8 cellular contexts compared by ENCODE assay signal in the genomic region with DNA sequence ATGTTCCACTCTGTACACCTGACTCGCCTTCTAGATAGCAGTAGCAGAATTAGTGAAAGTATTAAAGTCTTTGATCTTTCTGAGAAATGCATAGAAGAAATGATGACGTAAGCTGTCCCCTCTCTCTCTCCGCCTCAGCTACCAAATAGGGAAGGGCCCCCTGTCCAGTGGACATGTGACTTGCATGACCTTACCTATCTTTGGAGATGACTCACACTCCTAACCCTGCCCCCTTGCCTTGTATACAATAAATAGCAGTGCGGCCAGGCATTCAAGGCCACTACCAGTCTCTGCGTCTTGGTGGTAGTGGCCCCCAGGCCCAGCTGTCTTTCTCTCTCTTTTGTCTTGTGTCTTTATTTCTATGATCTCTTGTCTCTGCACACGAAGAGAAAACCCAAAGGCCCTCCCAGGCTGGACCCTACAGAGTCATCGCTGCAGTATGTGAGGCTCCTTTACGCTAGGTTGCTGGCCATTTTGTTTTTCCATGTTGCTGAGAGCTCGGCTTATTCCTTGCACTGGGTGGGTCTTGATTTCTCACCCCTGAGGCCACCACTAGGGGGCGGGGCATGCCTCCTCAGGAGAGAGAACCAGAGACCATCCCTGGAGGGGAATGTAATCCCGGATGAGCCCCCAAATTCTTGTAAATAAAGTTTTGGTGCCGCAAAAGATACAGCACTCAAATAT. TPM values are rescaled to one million over a fixed set of nuclear protein-coding genes. Genes with fewer than 3 reads are reported as not detected.
A peak's percentile ranks its signal among the peaks of the same experiment; 100 is the strongest.
DNase-seq lines count a peak whose midpoint lies in the region; ATAC-seq and TF ChIP-seq lines count a peak whose summit lies in the region.
"Had no signal": no experiment of that assay in that cellular context is flagged by ENCODE, and none has a peak within 500 bp of the region (broad histone marks: within the 10 kb centered on the region; RNA-seq: fewer than 3 reads in every experiment).

No MANE protein-coding gene starts in this region.

- H3K23ac ChIP-seq in mesenchymal stem cell (ENCODE audit: low read length in 2 of 2), result no peak overlapping the region

- no peaks in the 10 kb centered on the region for H3K79me2 ChIP-seq in DND-41 (ENCODE audit: insufficient read depth, low read length)

- H4K91ac ChIP-seq in mesenchymal stem cell (ENCODE audit: low read length), result no peak overlapping the region

- H2BK12ac ChIP-seq in mesenchymal stem cell (ENCODE audit: low read length in 2 of 2), result no peak overlapping the region

- H2BK15ac ChIP-seq in mesenchymal stem cell (ENCODE audit: low read depth, poor library complexity, severe bottlenecking), result no peak overlapping the region

- H2AFZ ChIP-seq in DND-41 (ENCODE audit: low read depth, low read length), result no peak overlapping the region
- H2AFZ ChIP-seq in mesenchymal stem cell (ENCODE audit: low read depth, low read length), result no peak overlapping the region

- H3K4me1 ChIP-seq in DND-41 (ENCODE audit: insufficient read depth, low read length), result no peaks in the 10 kb centered on the region
- H3K4me1 ChIP-seq in mesenchymal stem cell (ENCODE audit: control insufficient read depth, insufficient read depth, low read depth, low read length), result peaks cover 2% of the 10 kb centered on the region

- no peaks in the 10 kb centered on the region for H3K36me3 ChIP-seq in DND-41 (ENCODE audit: insufficient read depth, low read length)
- no peaks in the 10 kb centered on the region for H3K36me3 ChIP-seq in mesenchymal stem cell (ENCODE audit: control insufficient read depth in 1 of 2, insufficient read depth in 2 of 2, low read depth in 1 of 2, low read length in 2 of 2)
- H3K36me3 ChIP-seq: heart right ventricle had no signal

- H3K9me3 ChIP-seq in DND-41 (ENCODE audit: insufficient read depth, low read length, severe bottlenecking) (peaks cover 15% of the 10 kb centered on the region), mesenchymal stem cell (ENCODE audit: control insufficient read depth, low read length) (no peaks in the 10 kb centered on the region)

- no peak overlapping the region for H3K18ac ChIP-seq in mesenchymal stem cell (ENCODE audit: low read depth in 1 of 2, low read length in 2 of 2)

- TF ChIP-seq CTCF in DND-41 (IDR thresholded peaks at IDR 0.05; ENCODE audit: borderline replicate concordance, extremely low read depth, low read length, poor library complexity, severe bottlenecking), result no peak

- H3K4me2 ChIP-seq in DND-41 (ENCODE audit: insufficient read depth, low read length) (no peak overlapping the region), mesenchymal stem cell (ENCODE audit: low read length, poor library complexity, severe bottlenecking) (no peak overlapping the region)

- H3K79me1 ChIP-seq in mesenchymal stem cell (replicated peaks; ENCODE audit: low read length, poor library complexity, severe bottlenecking), result no peaks in the 10 kb centered on the region

- H3K9ac ChIP-seq in DND-41 (ENCODE audit: low read depth, low read length) (no peak overlapping the region), mesenchymal stem cell (ENCODE audit: low read length) (no peak overlapping the region)

- DNase-seq in DND-41, result peak; percentile 20
- peak; percentile 82 for DNase-seq in HEK293T (ENCODE audit: extremely low spot score)
- DNase-seq in SK-N-DZ (ENCODE audit: low spot score), result peak; percentile 54
- DNase-seq in mesenchymal stem cell, result peak; percentile 33
- no peak for DNase-seq in 8988T
- DNase-seq in AG08396 (ENCODE audit: low spot score), result no peak

- no peak overlapping the region for H2AK5ac ChIP-seq in mesenchymal stem cell (ENCODE audit: low read length, severe bottlenecking)

- ATAC-seq in DND-41 (ENCODE audit: insufficient read depth, low read depth) (no peak), GM19351 (IDR thresholded peaks at IDR 0.05; ENCODE audit: unreplicated experiment) (no peak)

- H2BK120ac ChIP-seq in mesenchymal stem cell (ENCODE audit: low read depth, low read length), result no peak overlapping the region

- H2BK5ac ChIP-seq in mesenchymal stem cell (ENCODE audit: low read depth, low read length, poor library complexity, severe bottlenecking), result no peak overlapping the region

- H3K4ac ChIP-seq in mesenchymal stem cell (ENCODE audit: low read depth in 1 of 2, low read length in 2 of 2), result no peak overlapping the region

- 83% methylated on average over 10 of the region's 12 CpGs for WGBS in mesenchymal stem cell

- no peak overlapping the region for H3K14ac ChIP-seq in mesenchymal stem cell (ENCODE audit: low read length in 2 of 2)

- no peak overlapping the region for H3K4me3 ChIP-seq in DND-41 (ENCODE audit: low read depth in 1 of 2, low read length in 2 of 2)
- no peak overlapping the region for H3K4me3 ChIP-seq in mesenchymal stem cell (ENCODE audit: insufficient read depth in 1 of 2, low read depth in 1 of 2, low read length in 2 of 2)

- no peaks in the 10 kb centered on the region for H3K27me3 ChIP-seq in DND-41 (ENCODE audit: insufficient read depth, low read length, poor library complexity)
- peaks cover 0 to 8% of the 10 kb centered on the region in 2 experiments for H3K27me3 ChIP-seq in mesenchymal stem cell (ENCODE audit: control insufficient read depth in 1 of 2, insufficient read depth in 1 of 2, low read length in 2 of 2)

- CTCF ChIA-PET in HEK293T (lab: Yijun Ruan, JAX), result interaction anchor here (0.6 to 1.8 kb wide), 18 partner anchors 9 to 323 kb away, joined by 3 to 16 read pairs (median 4); a partner anchor contains a TSS

- POLR2A ChIA-PET in HEK293T (lab: Yijun Ruan, JAX), result interaction anchor here (0.6 to 1.8 kb wide), 6 partner anchors 15 to 202 kb away, joined by 3 to 12 read pairs (median 5); a partner anchor contains a TSS

- H4K8ac ChIP-seq in mesenchymal stem cell (ENCODE audit: low read length), result no peak overlapping the region

- H3K27ac ChIP-seq in DND-41 (ENCODE audit: low read length) (no peak overlapping the region), mesenchymal stem cell (ENCODE audit: low read length, poor library complexity, severe bottlenecking) (no peak overlapping the region)
- H3K27ac ChIP-seq: heart right ventricle had no signal

- H4K20me1 ChIP-seq in DND-41 (ENCODE audit: insufficient read depth, low read length), result no peaks in the 10 kb centered on the region

TF ChIP-seq in HEK293T, 16 proteins besides CTCF, POLR2A, EP300 and RAD21:
- TF ChIP-seq SUZ12 (IDR thresholded peaks at IDR 0.05) (no peak), BHLHE40 (IDR thresholded peaks at IDR 0.05; ENCODE audit: borderline replicate concordance) (no peak), FOXM1 (IDR thresholded peaks at IDR 0.05; ENCODE audit: borderline replicate concordance) (no peak), TARDBP (IDR thresholded peaks at IDR 0.05) (no peak), ELF4 (IDR thresholded peaks at IDR 0.05) (no peak), L3MBTL2 (conservative IDR thresholded peaks at IDR 0.05) (peak; percentile 12; the same call in 1 of the 2 replicates), SP1 (IDR thresholded peaks at IDR 0.05) (no peak), NFRKB (IDR thresholded peaks at IDR 0.05) (no peak), HDGF (IDR thresholded peaks at IDR 0.05; ENCODE audit: borderline replicate concordance) (0 out of 2 replicates have a peak, but pooled peaks have one; percentile 42), ZNF384 (IDR thresholded peaks at IDR 0.05) (no peak), ARNT (IDR thresholded peaks at IDR 0.05) (no peak)
- TF ChIP-seq, protein P1, sequence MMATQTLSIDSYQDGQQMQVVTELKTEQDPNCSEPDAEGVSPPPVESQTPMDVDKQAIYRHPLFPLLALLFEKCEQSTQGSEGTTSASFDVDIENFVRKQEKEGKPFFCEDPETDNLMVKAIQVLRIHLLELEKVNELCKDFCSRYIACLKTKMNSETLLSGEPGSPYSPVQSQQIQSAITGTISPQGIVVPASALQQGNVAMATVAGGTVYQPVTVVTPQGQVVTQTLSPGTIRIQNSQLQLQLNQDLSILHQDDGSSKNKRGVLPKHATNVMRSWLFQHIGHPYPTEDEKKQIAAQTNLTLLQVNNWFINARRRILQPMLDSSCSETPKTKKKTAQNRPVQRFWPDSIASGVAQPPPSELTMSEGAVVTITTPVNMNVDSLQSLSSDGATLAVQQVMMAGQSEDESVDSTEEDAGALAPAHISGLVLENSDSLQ (IDR thresholded peaks at IDR 0.05), result no peak

RNA-seq across cellular contexts. Expression of a gene that starts 16.0 kb away (rescaled TPM):
- polyA plus RNA-seq in SK-N-DZ (2014; cell fraction: cytosol; rRNA removed), result 1.3 and 1.4 TPM in 2 replicates
- polyA plus RNA-seq in SK-N-DZ (2014; cell fraction: nucleus; rRNA removed), result 1.3 and 2.4 TPM in 2 replicates
- polyA plus RNA-seq in mesenchymal stem cell (2013, experiment 1 of 2), result under 0.01 TPM
- under 0.01 TPM for polyA plus RNA-seq in mesenchymal stem cell (2013, experiment 2 of 2)

RNA-seq across cellular contexts. Expression of a gene that starts 54.7 kb away (rescaled TPM):
- polyA plus RNA-seq in SK-N-DZ (2014; cell fraction: cytosol; rRNA removed), result 56.8 and 61.3 TPM in 2 replicates
- polyA plus RNA-seq in SK-N-DZ (2014; cell fraction: nucleus; rRNA removed), result 58.1 and 69.7 TPM in 2 replicates
- polyA plus RNA-seq in mesenchymal stem cell (2013, experiment 1 of 2), result 35.1 TPM
- 33.7 TPM for polyA plus RNA-seq in mesenchymal stem cell (2013, experiment 2 of 2)

Comparison
In these comparisons a context has a peak if more than half of its experiments do, and no peak if none do; other contexts are left out.
1. DNase-seq: peak in DND-41 (single experiment), HEK293T (single experiment), SK-N-DZ (single experiment) and mesenchymal stem cell (single experiment); none in 8988T (single experiment) and AG08396 (single experiment).